Comparison of ENCODE assay signal across 1 cellular context in the genomic region with DNA sequence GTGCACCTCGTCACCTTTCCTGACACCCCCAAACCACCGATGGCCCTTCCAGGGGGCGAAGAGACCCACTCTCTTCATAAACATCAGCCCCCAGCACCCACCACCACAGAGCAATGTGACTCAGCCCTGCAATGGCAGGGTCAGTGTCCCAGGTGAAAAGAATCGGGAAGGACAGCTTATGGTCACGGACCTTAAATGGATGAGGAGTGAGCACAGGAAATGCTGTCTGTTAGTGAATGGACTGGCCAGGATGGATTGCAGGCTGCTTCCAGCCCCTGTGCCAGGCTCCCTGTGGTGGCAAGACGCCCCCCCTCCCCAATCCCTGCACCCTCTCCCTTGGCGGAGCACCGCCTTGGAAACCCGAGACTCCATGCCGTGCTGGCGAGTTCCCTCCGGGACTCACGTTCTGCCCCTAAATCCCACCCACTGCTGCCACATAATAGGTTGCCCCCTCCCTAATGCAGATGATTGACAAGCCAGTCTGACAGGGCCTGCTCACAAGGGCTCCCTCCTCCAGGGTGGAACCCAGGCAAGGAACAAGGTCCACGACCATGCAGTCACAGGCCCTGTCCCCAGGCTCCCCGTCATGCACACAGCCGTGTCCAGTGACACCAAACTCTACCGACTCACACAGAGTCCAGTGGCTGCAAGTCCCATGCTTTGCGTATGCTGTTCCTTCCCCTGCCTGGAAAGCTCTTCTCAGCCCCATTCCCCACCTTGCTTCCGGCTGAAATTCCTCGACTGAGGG.
TF ChIP-seq lines count a peak whose summit lies in the region.

No MANE protein-coding gene starts in this region.

TF ChIP-seq in IMR-90, 13 proteins besides CTCF, POLR2A, EP300 and RAD21:
- TF ChIP-seq RCOR1 (IDR thresholded peaks at IDR 0.05; ENCODE audit: insufficient replicate concordance, low read length) (no peak), CEBPB (IDR thresholded peaks at IDR 0.05; ENCODE audit: low read depth, low read length) (no peak), RFX5 (IDR thresholded peaks at IDR 0.05; ENCODE audit: low read depth, low read length) (no peak), FOS (IDR thresholded peaks at IDR 0.05; ENCODE audit: low read depth, low read length) (no peak)
